Comparison of ENCODE assay signal across 8 cellular contexts in the genomic region with DNA sequence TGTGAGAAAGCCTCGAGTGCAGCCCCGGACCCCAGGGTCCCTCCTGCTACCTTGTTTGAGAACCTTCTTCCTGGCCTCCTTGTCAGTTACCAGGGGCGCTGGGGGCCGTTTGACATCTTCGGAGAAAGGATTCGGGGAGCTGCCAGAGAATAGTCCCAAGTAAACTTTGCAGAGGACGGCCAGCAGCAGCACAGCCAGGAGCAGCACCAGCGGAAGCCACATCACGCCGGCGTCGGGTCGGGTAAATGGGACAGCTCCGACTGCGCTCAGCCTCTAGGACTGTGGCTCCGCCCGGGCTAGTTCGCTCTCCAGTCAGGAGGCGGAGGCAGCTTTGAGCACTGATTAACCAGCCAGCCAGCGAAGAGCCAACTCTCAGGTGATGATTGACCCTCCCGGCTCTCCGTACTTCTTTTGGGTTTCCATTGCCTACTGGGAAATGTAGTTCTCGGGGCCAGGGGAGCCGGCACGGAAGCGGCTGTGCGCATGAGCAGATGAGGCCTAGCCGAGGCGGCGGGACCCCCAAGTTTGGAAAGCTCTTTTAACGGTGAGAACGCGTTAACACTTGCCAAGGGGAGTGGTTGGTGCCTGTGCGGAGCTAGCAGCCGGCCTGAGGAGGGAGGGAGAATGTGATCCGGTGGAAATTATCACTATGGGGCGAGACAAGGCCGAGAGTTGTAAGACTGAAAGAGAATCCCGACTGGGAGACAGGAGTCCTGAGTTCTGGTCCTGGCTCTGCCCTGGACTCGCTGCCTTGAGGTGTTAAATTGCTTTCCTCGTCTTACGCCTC. TPM values are rescaled to one million over a fixed set of nuclear protein-coding genes. Genes with fewer than 3 reads are reported as not detected.
A peak's percentile ranks its signal among the peaks of the same experiment; 100 is the strongest.
DNase-seq lines count a peak whose midpoint lies in the region; ATAC-seq and TF ChIP-seq lines count a peak whose summit lies in the region.

TSS of gene ELMOD3 (plus strand) at position 484 of the 787 bp plus-strand sequence. CDS start 2,430 bp downstream, outside the sequence.
TSS of gene RETSAT (minus strand) at position 243 of the 787 bp plus-strand sequence. CDS start at position 222, 21 bp downstream.

- no TSS peak for BruUV-seq in PC-3 (replicated peaks; lab: Mats Ljungman, UMichigan)

- no peaks in the 10 kb centered on the region for H3F3A ChIP-seq in PC-3 (ENCODE audit: low read length, unreplicated experiment)

- H3K9me3 ChIP-seq in PC-3 (ENCODE audit: low read length) (no peaks in the 10 kb centered on the region), mucosa of descending colon (no peaks in the 10 kb centered on the region)

- POLR2A ChIA-PET in PC-3 (lab: Charles Lee; ENCODE audit: unreplicated experiment): interaction anchor here (0.7 to 1.3 kb wide), 2 partner anchors 67 to 184 kb away, joined by 4 read pairs; partner anchors contain the start of gene MAT2A

- H4K20me1 ChIP-seq in PC-3 (ENCODE audit: low read length): peaks cover 12% of the 10 kb centered on the region; the same call in 1 of the 2 replicates

- H3K36me3 ChIP-seq in PC-3 (ENCODE audit: low read depth, low read length): peaks cover 23% of the 10 kb centered on the region
- peaks cover 4% of the 10 kb centered on the region for H3K36me3 ChIP-seq in mucosa of descending colon (ENCODE audit: low read depth)

- H3K4me1 ChIP-seq in PC-3 (ENCODE audit: insufficient read depth, low read length): peaks cover 32% of the 10 kb centered on the region
- H3K4me1 ChIP-seq in mucosa of descending colon (ENCODE audit: low read depth): peaks cover 8% of the 10 kb centered on the region

- TF ChIP-seq CTCF in PC-3 (conservative IDR thresholded peaks at IDR 0.05; ENCODE audit: low read depth, low read length) (no peak), mucosa of descending colon (IDR thresholded peaks at IDR 0.05) (no peak)

- peak within 1 kb of the TSS; percentile 97 for H2AFZ ChIP-seq in PC-3 (ENCODE audit: low read length)

- peak within 1 kb of the TSS; percentile 93 for H3K4me2 ChIP-seq in PC-3 (ENCODE audit: low read length)

- H3K9ac ChIP-seq in PC-3 (ENCODE audit: low read length): peak within 1 kb of the TSS; percentile 89

- DNase-seq in DMS114 treated with DMSO at 0.1 percent for 48 hours (lab: John Stamatoyannopoulos, UW; ENCODE audit: unreplicated experiment) (peak; percentile 99), PC-3 (peak; percentile 99), activated T-cell treated with anti-CD3 and anti-CD28 coated beads for 48 hours (ENCODE audit: low read depth) (peak; percentile 92), epithelial cell of prostate (ENCODE audit: low read depth, low spot score) (peak; percentile 98), mucosa of descending colon (peak; percentile 96 to 99 (median 97))
- peak; percentile 93 for DNase-seq in stimulated activated CD8-positive, alpha-beta memory T cell treated with anti-CD3 and anti-CD28 coated beads, Interleukin-4, amount 100 ng/mL, for 24 hours (ENCODE audit: low read depth)

- CTCF ChIA-PET in PC-3 (lab: Charles Lee): interaction anchor here (0.6 kb wide), 1 partner anchor 178 kb away, joined by 3 read pairs; no protein-coding TSS in a partner anchor

- no peaks in the 10 kb centered on the region for H3K27me3 ChIP-seq in PC-3 (ENCODE audit: low read length)

- ATAC-seq in GM21576 (IDR thresholded peaks at IDR 0.05; ENCODE audit: unreplicated experiment): peak; percentile 98
- ATAC-seq in PC-3: peak; percentile 97
- peak; percentile 97 for ATAC-seq in mucosa of descending colon

- H3K27ac ChIP-seq in PC-3 (ENCODE audit: low read length) (peak within 1 kb of the TSS; percentile 61), epithelial cell of prostate (peak within 1 kb of the TSS; percentile 79)

- H3K9me2 ChIP-seq in PC-3 (replicated peaks; ENCODE audit: low read length): no peaks in the 10 kb centered on the region

- intact Hi-C loops in PC-3 (cut with micrococcal nuclease) (loop anchor here (1.0 to 5.0 kb wide), 2 partner anchors 15 to 53 kb away; no protein-coding TSS in a partner anchor), mucosa of descending colon (cut with DNase I, micrococcal nuclease) (no loop called here)

- peak; percentile 7; the same call in 1 of the 2 replicates for TF ChIP-seq RAD21 in Ishikawa (IDR thresholded peaks at IDR 0.05; ENCODE audit: low read depth)

- H3K4me3 ChIP-seq in PC-3 (ENCODE audit: low read length) (peak within 1 kb of the TSS; percentile 84), mucosa of descending colon (peak within 1 kb of the TSS; percentile 65)

- no peak for TF ChIP-seq EP300 in Ishikawa (IDR thresholded peaks at IDR 0.05; ENCODE audit: borderline replicate concordance)

- H3K79me2 ChIP-seq in PC-3 (ENCODE audit: low read length): peaks cover 49% of the 10 kb centered on the region

TF ChIP-seq in Ishikawa, 13 proteins besides CTCF, POLR2A, EP300 and RAD21:
- TF ChIP-seq USF1 (IDR thresholded peaks at IDR 0.05) (peak; percentile 25), CREB1 (IDR thresholded peaks at IDR 0.05; ENCODE audit: low read depth) (no peak), FOXM1 (IDR thresholded peaks at IDR 0.05; ENCODE audit: borderline replicate concordance, low read depth) (0 out of 2 replicates have a peak, but pooled peaks have one; percentile 38), TEAD4 (IDR thresholded peaks at IDR 0.05) (0 out of 2 replicates have a peak, but pooled peaks have one; percentile 22), YY1 (IDR thresholded peaks at IDR 0.05; ENCODE audit: low read depth) (0 out of 2 replicates have a peak, but pooled peaks have one; percentile 51), EGR1 (IDR thresholded peaks at IDR 0.05) (peak; percentile 6; the same call in 1 of the 2 replicates), NFIC (IDR thresholded peaks at IDR 0.05) (peak; percentile 65), ZBTB7A (IDR thresholded peaks at IDR 0.05; ENCODE audit: low read depth) (peak; percentile 48; the same call in 1 of the 2 replicates), TAF1 (IDR thresholded peaks at IDR 0.05; ENCODE audit: low read depth) (peak; percentile 98), CEBPB (IDR thresholded peaks at IDR 0.05) (no peak), TCF12 (IDR thresholded peaks at IDR 0.05; ENCODE audit: low read depth) (peak; percentile 57; the same call in 1 of the 2 replicates)
- TF ChIP-seq, protein P1, sequence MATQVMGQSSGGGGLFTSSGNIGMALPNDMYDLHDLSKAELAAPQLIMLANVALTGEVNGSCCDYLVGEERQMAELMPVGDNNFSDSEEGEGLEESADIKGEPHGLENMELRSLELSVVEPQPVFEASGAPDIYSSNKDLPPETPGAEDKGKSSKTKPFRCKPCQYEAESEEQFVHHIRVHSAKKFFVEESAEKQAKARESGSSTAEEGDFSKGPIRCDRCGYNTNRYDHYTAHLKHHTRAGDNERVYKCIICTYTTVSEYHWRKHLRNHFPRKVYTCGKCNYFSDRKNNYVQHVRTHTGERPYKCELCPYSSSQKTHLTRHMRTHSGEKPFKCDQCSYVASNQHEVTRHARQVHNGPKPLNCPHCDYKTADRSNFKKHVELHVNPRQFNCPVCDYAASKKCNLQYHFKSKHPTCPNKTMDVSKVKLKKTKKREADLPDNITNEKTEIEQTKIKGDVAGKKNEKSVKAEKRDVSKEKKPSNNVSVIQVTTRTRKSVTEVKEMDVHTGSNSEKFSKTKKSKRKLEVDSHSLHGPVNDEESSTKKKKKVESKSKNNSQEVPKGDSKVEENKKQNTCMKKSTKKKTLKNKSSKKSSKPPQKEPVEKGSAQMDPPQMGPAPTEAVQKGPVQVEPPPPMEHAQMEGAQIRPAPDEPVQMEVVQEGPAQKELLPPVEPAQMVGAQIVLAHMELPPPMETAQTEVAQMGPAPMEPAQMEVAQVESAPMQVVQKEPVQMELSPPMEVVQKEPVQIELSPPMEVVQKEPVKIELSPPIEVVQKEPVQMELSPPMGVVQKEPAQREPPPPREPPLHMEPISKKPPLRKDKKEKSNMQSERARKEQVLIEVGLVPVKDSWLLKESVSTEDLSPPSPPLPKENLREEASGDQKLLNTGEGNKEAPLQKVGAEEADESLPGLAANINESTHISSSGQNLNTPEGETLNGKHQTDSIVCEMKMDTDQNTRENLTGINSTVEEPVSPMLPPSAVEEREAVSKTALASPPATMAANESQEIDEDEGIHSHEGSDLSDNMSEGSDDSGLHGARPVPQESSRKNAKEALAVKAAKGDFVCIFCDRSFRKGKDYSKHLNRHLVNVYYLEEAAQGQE (IDR thresholded peaks at IDR 0.05; ENCODE audit: low read depth): peak; percentile 48; the same call in 1 of the 2 replicates
- TF ChIP-seq, protein P2, sequence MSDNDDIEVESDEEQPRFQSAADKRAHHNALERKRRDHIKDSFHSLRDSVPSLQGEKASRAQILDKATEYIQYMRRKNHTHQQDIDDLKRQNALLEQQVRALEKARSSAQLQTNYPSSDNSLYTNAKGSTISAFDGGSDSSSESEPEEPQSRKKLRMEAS (IDR thresholded peaks at IDR 0.05): peak; percentile 66
TF ChIP-seq in Ishikawa: peak in this region for 11.

RNA-seq across cellular contexts. Expression of gene ELMOD3, which starts in this region (rescaled TPM):
- total RNA-seq in PC-3 (2014; rRNA removed): 16.7 and 19.0 TPM in 2 replicates
- 10 to 100 TPM; 18.1 to 29.8 (median 23.0) TPM for total RNA-seq in mucosa of descending colon

RNA-seq across cellular contexts. Expression of gene RETSAT, which starts in this region (rescaled TPM):
- total RNA-seq in PC-3 (2014; rRNA removed) (39.1 and 50.8 TPM in 2 replicates), mucosa of descending colon (100 to 1,000 TPM; 154 to 378 (median 278) TPM)

Comparison
In these comparisons a context has a peak if more than half of its experiments do, and no peak if none do; other contexts are left out.
1. Peak in every context shown above with its lines: DNase-seq, ATAC-seq, H3K4me3 ChIP-seq and H3K27ac ChIP-seq.